Comparison of ENCODE assay signal across 9 cellular contexts in genomic region chr15:40100947-40101905, GRCh38. TPM values are rescaled to one million over a fixed set of nuclear protein-coding genes. Genes with fewer than 3 reads are reported as not detected.
A peak's percentile ranks its signal among the peaks of the same experiment; 100 is the strongest.
DNase-seq lines count a peak whose midpoint lies in the region; ATAC-seq and TF ChIP-seq lines count a peak whose summit lies in the region.
"Had no signal": no experiment of that assay in that cellular context is flagged by ENCODE, and none has a peak within 500 bp of the region (broad histone marks: within the 10 kb centered on the region; RNA-seq: fewer than 3 reads in every experiment).

No MANE protein-coding gene starts in this region.

- peak overlapping the region; percentile 13 for H3K27ac ChIP-seq in CD8-positive, alpha-beta memory T cell (ENCODE audit: low read depth, low read length)

- no peaks in the 10 kb centered on the region for H3F3A ChIP-seq in Loucy (ENCODE audit: low read depth)

- H3K9ac ChIP-seq in Loucy (ENCODE audit: low read depth, low read length, poor library complexity, severe bottlenecking): peak overlapping the region; percentile 67

- TF ChIP-seq CTCF in Loucy (conservative IDR thresholded peaks at IDR 0.05; ENCODE audit: low read length) (no peak), brain (conservative IDR thresholded peaks at IDR 0.05) (no peak)

- no peaks in the 10 kb centered on the region for H3K27me3 ChIP-seq in CD8-positive, alpha-beta memory T cell (ENCODE audit: insufficient read depth, low read length, poor library complexity, severe bottlenecking)
- no peaks in the 10 kb centered on the region for H3K27me3 ChIP-seq in Loucy (ENCODE audit: insufficient read depth, low read length, poor library complexity, severe bottlenecking)

- H3K4me1 Mint-ChIP-seq in CD8-positive, alpha-beta memory T cell: peaks cover 54 to 91% (median 57%) of the 10 kb centered on the region in 3 donors
- H3K4me1 Mint-ChIP-seq in brain: peaks cover 100% of the 10 kb centered on the region

- intact Hi-C loops in posterior vena cava (cut with DNase I): loop anchor here (2.0 to 10.0 kb wide), 2 partner anchors 56 to 604 kb away; no protein-coding TSS in a partner anchor

- CTCF ChIA-PET in CD8-positive, alpha-beta memory T cell (lab: Charles Lee): interaction anchor here (0.9 to 19.8 kb wide), 5 partner anchors 7 to 55 kb away, joined by 3 to 186 read pairs (median 140); partner anchors contain the start of gene BMF

- peak overlapping the region; percentile 96 for H3K4me2 ChIP-seq in Loucy (ENCODE audit: low read depth, low read length, poor library complexity, severe bottlenecking)

- H2AFZ ChIP-seq in Loucy (ENCODE audit: low read length): peak overlapping the region; percentile 54

- H4K20me1 ChIP-seq in Loucy (ENCODE audit: insufficient read depth, low read length, poor library complexity, severe bottlenecking): no peaks in the 10 kb centered on the region

- no peaks in the 10 kb centered on the region for H3K79me2 ChIP-seq in Loucy (ENCODE audit: insufficient read depth, low read length)

- POLR2A ChIA-PET in CD8-positive, alpha-beta memory T cell (lab: Charles Lee): interaction anchor here (0.6 kb wide), 1 partner anchor 8 kb away, joined by 3 read pairs; no protein-coding TSS in a partner anchor

- H3K9me3 ChIP-seq in CD8-positive, alpha-beta memory T cell (ENCODE audit: low read length): no peaks in the 10 kb centered on the region
- no peaks in the 10 kb centered on the region for H3K9me3 ChIP-seq in Loucy (ENCODE audit: insufficient read depth, low read depth, low read length)

- peaks cover 62% of the 10 kb centered on the region for H3K4me1 ChIP-seq in CD8-positive, alpha-beta memory T cell (ENCODE audit: insufficient read depth, low read length)
- peaks cover 87% of the 10 kb centered on the region for H3K4me1 ChIP-seq in Loucy (ENCODE audit: insufficient read depth, low read length, poor library complexity, severe bottlenecking)

- peak overlapping the region; percentile 7 to 87 (median 69) for H3K27ac Mint-ChIP-seq in CD8-positive, alpha-beta memory T cell
- H3K27ac Mint-ChIP-seq in brain: peak overlapping the region; percentile 8 to 83 (median 69)

- DNase-seq in CD8-positive, alpha-beta memory T cell: no peak
- DNase-seq in posterior vena cava (ENCODE audit: low spot score) (peak; percentile 25), NCI-H2171 treated with DMSO at 0.1 percent for 48 hours (lab: John Stamatoyannopoulos, UW) (no peak), GDM1 (lab: John Stamatoyannopoulos, UW) (no peak)
- DNase-seq: NCI-H1048 had no signal

- H3K27me3 Mint-ChIP-seq in CD8-positive, alpha-beta memory T cell: no peaks in the 10 kb centered on the region
- peaks cover 18% of the 10 kb centered on the region for H3K27me3 Mint-ChIP-seq in brain

- H3K4me3 ChIP-seq in CD8-positive, alpha-beta memory T cell (ENCODE audit: low read length): no peak overlapping the region
- H3K4me3 ChIP-seq in Loucy (ENCODE audit: low read length, poor library complexity, severe bottlenecking): peak overlapping the region; percentile 45

- ATAC-seq in GM21786 (IDR thresholded peaks at IDR 0.05; ENCODE audit: unreplicated experiment) (no peak), GM19397 (IDR thresholded peaks at IDR 0.05; ENCODE audit: unreplicated experiment) (no peak)

- H3K4me3 Mint-ChIP-seq in CD8-positive, alpha-beta memory T cell: peak overlapping the region in 6 of 7 donors; percentile 34 to 69 (median 58)
- peak overlapping the region in 4 of 5 experiments; percentile 12 to 44 (median 26) for H3K4me3 Mint-ChIP-seq in brain

- H3K9me3 Mint-ChIP-seq in CD8-positive, alpha-beta memory T cell: no peaks in the 10 kb centered on the region
- H3K9me3 Mint-ChIP-seq in brain: no peaks in the 10 kb centered on the region

- H3K9me2 ChIP-seq in Loucy (replicated peaks; ENCODE audit: low read depth, low read length): no peaks in the 10 kb centered on the region

- no peaks in the 10 kb centered on the region for H3K36me3 ChIP-seq in CD8-positive, alpha-beta memory T cell (ENCODE audit: insufficient read depth, low read length)
- H3K36me3 ChIP-seq in Loucy (ENCODE audit: insufficient read depth, low read length): no peaks in the 10 kb centered on the region

- H3K36me3 Mint-ChIP-seq in CD8-positive, alpha-beta memory T cell: peaks cover 0 to 18% (median 0%) of the 10 kb centered on the region in 3 donors
- H3K36me3 Mint-ChIP-seq in brain: no peaks in the 10 kb centered on the region

RNA-seq across cellular contexts. Expression of gene BMF, which starts 7.5 kb away (rescaled TPM):
- total RNA-seq in CD8-positive, alpha-beta memory T cell: 10 to 100 TPM; 15.3 to 16.8 TPM
- 2.3 TPM for polyA plus RNA-seq in CD8-positive, alpha-beta memory T cell
- polyA plus RNA-seq in brain (ENCODE audit: insufficient read depth, low read depth, low replicate concordance): 22.7 TPM
- 1 to 10 TPM; 3.0 to 5.0 TPM for total RNA-seq in posterior vena cava

RNA-seq across cellular contexts. Expression of gene BUB1B, which starts 59.6 kb away (rescaled TPM):
- 10 to 100 TPM; 44.4 to 50.3 TPM for total RNA-seq in CD8-positive, alpha-beta memory T cell
- polyA plus RNA-seq in CD8-positive, alpha-beta memory T cell: 0.26 TPM
- polyA plus RNA-seq in brain (ENCODE audit: insufficient read depth, low read depth, low replicate concordance): 22.6 TPM
- total RNA-seq in posterior vena cava: 1 to 10 TPM in 1 of 2 donors, under 1 TPM in 1; 0.86 to 1.2 TPM

Comparison
In these comparisons a context has a peak if more than half of its experiments do, and no peak if none do; other contexts are left out.
1. RNA of gene BUB1B, which starts 59.6 kb away (total RNA-seq): 44.4 to 50.3 TPM in CD8-positive, alpha-beta memory T cell; 0.86 to 1.2 TPM in posterior vena cava; every median in the first group is over 10 times any median in the second.